1 cellular context compared by ENCODE assay signal in the genomic region with DNA sequence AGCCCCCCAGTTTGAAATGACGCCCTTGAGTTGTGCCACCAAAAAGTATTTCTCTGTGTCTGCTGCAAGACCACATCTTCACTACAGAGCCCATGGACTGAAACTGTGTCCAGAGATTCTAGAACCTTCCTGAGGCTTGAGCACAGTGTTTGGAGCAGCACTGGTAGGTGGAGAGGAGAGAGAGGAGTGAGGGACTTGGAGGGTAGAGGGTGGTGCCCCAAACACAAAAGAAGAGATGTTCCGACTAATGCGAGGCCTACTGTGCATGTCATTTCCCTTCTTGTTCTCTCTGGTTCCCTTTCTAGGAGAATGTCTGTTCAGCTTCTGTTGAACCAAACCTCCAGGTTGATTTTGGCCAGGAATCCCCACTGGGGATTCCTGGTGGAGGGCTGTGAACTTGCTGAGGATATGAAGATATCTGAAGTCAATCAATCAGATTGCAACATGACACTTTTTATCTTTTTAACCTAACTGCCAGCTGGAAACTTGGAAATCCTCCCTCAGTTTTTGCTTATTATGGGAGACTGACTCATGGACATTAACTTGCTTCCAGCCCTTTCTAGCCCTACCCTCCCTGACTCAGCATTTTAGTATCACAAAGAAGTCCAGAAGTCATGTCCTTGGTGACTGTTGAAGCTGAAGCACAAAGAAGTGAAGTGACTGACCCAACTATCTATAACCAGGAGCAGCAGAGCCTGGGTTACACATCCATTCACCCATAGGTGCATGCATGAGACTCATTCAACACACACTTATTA.
A peak's percentile ranks its signal among the peaks of the same experiment; 100 is the strongest.
TF ChIP-seq lines count a peak whose summit lies in the region.

No MANE protein-coding gene starts in this region.

TF ChIP-seq in K562, 482 proteins besides CTCF, POLR2A, EP300 and RAD21 (continued from another document and continues in another):
- TF ChIP-seq HDGF (IDR thresholded peaks at IDR 0.05): no peak
- TF ChIP-seq, protein P1, sequence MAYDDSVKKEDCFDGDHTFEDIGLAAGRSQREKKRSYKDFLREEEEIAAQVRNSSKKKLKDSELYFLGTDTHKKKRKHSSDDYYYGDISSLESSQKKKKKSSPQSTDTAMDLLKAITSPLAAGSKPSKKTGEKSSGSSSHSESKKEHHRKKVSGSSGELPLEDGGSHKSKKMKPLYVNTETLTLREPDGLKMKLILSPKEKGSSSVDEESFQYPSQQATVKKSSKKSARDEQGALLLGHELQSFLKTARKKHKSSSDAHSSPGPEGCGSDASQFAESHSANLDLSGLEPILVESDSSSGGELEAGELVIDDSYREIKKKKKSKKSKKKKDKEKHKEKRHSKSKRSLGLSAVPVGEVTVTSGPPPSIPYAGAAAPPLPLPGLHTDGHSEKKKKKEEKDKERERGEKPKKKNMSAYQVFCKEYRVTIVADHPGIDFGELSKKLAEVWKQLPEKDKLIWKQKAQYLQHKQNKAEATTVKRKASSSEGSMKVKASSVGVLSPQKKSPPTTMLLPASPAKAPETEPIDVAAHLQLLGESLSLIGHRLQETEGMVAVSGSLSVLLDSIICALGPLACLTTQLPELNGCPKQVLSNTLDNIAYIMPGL (CRISPR knock-in tag; IDR thresholded peaks at IDR 0.05): no peak
- no peak for TF ChIP-seq HMGN3 (IDR thresholded peaks at IDR 0.05; ENCODE audit: borderline replicate concordance, extremely low read depth, insufficient read length, low read depth, low read length)
- no peak for TF ChIP-seq ZNF3 (CRISPR knock-in tag; IDR thresholded peaks at IDR 0.05)
- no peak for TF ChIP-seq FOXK2 (conservative IDR thresholded peaks at IDR 0.05 in 1 of 2, IDR thresholded peaks at IDR 0.05 in 1 of 2; ENCODE audit: low read depth in 2 of 2)
- TF ChIP-seq, protein P2, sequence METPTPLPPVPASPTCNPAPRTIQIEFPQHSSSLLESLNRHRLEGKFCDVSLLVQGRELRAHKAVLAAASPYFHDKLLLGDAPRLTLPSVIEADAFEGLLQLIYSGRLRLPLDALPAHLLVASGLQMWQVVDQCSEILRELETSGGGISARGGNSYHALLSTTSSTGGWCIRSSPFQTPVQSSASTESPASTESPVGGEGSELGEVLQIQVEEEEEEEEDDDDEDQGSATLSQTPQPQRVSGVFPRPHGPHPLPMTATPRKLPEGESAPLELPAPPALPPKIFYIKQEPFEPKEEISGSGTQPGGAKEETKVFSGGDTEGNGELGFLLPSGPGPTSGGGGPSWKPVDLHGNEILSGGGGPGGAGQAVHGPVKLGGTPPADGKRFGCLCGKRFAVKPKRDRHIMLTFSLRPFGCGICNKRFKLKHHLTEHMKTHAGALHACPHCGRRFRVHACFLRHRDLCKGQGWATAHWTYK (CRISPR knock-in tag; IDR thresholded peaks at IDR 0.05): no peak
- no peak for TF ChIP-seq ERF (CRISPR knock-in tag; IDR thresholded peaks at IDR 0.05)
- TF ChIP-seq TAL1 (IDR thresholded peaks at IDR 0.05): no peak
- no peak for TF ChIP-seq ZBTB1 (CRISPR knock-in tag; IDR thresholded peaks at IDR 0.05; ENCODE audit: borderline replicate concordance, low read depth)
- peak; percentile 64; the same call in 1 of the 2 replicates for TF ChIP-seq TEAD4 (IDR thresholded peaks at IDR 0.05; ENCODE audit: low read length)
- TF ChIP-seq TEAD4 (CRISPR knock-in tag; IDR thresholded peaks at IDR 0.05; ENCODE audit: borderline replicate concordance): no peak
- no peak for TF ChIP-seq HNRNPUL1 (IDR thresholded peaks at IDR 0.05; ENCODE audit: low read length)
- no peak for TF ChIP-seq NEUROD1 (IDR thresholded peaks at IDR 0.05; ENCODE audit: borderline replicate concordance, low read depth, low read length, partially characterized antibody)
- no peak for TF ChIP-seq SMAD2 (IDR thresholded peaks at IDR 0.05; ENCODE audit: low read depth, low read length)
- peak; percentile 89 for TF ChIP-seq ARID1B (IDR thresholded peaks at IDR 0.05)
- TF ChIP-seq POLR3G (IDR thresholded peaks at IDR 0.05; ENCODE audit: extremely low read depth, insufficient read length, insufficient replicate concordance): no peak
- TF ChIP-seq, protein P3, sequence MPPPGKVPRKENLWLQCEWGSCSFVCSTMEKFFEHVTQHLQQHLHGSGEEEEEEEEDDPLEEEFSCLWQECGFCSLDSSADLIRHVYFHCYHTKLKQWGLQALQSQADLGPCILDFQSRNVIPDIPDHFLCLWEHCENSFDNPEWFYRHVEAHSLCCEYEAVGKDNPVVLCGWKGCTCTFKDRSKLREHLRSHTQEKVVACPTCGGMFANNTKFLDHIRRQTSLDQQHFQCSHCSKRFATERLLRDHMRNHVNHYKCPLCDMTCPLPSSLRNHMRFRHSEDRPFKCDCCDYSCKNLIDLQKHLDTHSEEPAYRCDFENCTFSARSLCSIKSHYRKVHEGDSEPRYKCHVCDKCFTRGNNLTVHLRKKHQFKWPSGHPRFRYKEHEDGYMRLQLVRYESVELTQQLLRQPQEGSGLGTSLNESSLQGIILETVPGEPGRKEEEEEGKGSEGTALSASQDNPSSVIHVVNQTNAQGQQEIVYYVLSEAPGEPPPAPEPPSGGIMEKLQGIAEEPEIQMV (tag; conservative IDR thresholded peaks at IDR 0.05; ENCODE audit: low read depth): 0 out of 2 replicates have a peak, but pooled peaks have one; percentile 8
- no peak for TF ChIP-seq HMG20B (CRISPR knock-in tag; IDR thresholded peaks at IDR 0.05)
- TF ChIP-seq, protein P4, sequence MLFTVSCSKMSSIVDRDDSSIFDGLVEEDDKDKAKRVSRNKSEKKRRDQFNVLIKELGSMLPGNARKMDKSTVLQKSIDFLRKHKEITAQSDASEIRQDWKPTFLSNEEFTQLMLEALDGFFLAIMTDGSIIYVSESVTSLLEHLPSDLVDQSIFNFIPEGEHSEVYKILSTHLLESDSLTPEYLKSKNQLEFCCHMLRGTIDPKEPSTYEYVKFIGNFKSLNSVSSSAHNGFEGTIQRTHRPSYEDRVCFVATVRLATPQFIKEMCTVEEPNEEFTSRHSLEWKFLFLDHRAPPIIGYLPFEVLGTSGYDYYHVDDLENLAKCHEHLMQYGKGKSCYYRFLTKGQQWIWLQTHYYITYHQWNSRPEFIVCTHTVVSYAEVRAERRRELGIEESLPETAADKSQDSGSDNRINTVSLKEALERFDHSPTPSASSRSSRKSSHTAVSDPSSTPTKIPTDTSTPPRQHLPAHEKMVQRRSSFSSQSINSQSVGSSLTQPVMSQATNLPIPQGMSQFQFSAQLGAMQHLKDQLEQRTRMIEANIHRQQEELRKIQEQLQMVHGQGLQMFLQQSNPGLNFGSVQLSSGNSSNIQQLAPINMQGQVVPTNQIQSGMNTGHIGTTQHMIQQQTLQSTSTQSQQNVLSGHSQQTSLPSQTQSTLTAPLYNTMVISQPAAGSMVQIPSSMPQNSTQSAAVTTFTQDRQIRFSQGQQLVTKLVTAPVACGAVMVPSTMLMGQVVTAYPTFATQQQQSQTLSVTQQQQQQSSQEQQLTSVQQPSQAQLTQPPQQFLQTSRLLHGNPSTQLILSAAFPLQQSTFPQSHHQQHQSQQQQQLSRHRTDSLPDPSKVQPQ (CRISPR knock-in tag; IDR thresholded peaks at IDR 0.05; ENCODE audit: borderline replicate concordance): no peak
- TF ChIP-seq, protein P5, sequence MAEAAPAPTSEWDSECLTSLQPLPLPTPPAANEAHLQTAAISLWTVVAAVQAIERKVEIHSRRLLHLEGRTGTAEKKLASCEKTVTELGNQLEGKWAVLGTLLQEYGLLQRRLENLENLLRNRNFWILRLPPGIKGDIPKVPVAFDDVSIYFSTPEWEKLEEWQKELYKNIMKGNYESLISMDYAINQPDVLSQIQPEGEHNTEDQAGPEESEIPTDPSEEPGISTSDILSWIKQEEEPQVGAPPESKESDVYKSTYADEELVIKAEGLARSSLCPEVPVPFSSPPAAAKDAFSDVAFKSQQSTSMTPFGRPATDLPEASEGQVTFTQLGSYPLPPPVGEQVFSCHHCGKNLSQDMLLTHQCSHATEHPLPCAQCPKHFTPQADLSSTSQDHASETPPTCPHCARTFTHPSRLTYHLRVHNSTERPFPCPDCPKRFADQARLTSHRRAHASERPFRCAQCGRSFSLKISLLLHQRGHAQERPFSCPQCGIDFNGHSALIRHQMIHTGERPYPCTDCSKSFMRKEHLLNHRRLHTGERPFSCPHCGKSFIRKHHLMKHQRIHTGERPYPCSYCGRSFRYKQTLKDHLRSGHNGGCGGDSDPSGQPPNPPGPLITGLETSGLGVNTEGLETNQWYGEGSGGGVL (CRISPR knock-in tag; IDR thresholded peaks at IDR 0.05): no peak
- TF ChIP-seq ZNF561 (CRISPR knock-in tag; conservative IDR thresholded peaks at IDR 0.05): no peak
- TF ChIP-seq, protein P6, sequence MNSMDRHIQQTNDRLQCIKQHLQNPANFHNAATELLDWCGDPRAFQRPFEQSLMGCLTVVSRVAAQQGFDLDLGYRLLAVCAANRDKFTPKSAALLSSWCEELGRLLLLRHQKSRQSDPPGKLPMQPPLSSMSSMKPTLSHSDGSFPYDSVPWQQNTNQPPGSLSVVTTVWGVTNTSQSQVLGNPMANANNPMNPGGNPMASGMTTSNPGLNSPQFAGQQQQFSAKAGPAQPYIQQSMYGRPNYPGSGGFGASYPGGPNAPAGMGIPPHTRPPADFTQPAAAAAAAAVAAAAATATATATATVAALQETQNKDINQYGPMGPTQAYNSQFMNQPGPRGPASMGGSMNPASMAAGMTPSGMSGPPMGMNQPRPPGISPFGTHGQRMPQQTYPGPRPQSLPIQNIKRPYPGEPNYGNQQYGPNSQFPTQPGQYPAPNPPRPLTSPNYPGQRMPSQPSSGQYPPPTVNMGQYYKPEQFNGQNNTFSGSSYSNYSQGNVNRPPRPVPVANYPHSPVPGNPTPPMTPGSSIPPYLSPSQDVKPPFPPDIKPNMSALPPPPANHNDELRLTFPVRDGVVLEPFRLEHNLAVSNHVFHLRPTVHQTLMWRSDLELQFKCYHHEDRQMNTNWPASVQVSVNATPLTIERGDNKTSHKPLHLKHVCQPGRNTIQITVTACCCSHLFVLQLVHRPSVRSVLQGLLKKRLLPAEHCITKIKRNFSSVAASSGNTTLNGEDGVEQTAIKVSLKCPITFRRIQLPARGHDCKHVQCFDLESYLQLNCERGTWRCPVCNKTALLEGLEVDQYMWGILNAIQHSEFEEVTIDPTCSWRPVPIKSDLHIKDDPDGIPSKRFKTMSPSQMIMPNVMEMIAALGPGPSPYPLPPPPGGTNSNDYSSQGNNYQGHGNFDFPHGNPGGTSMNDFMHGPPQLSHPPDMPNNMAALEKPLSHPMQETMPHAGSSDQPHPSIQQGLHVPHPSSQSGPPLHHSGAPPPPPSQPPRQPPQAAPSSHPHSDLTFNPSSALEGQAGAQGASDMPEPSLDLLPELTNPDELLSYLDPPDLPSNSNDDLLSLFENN (IDR thresholded peaks at IDR 0.05; ENCODE audit: low read depth in 2 of 2, low read length in 2 of 2): no peak
- no peak for TF ChIP-seq BRD9 (IDR thresholded peaks at IDR 0.05; ENCODE audit: low read depth, partially characterized antibody)
- TF ChIP-seq CBFB (CRISPR knock-in tag; IDR thresholded peaks at IDR 0.05): no peak
- TF ChIP-seq ZNF134 (CRISPR knock-in tag; conservative IDR thresholded peaks at IDR 0.05): no peak
- no peak for TF ChIP-seq CREM (IDR thresholded peaks at IDR 0.05; ENCODE audit: low read depth)
- TF ChIP-seq, protein P7, sequence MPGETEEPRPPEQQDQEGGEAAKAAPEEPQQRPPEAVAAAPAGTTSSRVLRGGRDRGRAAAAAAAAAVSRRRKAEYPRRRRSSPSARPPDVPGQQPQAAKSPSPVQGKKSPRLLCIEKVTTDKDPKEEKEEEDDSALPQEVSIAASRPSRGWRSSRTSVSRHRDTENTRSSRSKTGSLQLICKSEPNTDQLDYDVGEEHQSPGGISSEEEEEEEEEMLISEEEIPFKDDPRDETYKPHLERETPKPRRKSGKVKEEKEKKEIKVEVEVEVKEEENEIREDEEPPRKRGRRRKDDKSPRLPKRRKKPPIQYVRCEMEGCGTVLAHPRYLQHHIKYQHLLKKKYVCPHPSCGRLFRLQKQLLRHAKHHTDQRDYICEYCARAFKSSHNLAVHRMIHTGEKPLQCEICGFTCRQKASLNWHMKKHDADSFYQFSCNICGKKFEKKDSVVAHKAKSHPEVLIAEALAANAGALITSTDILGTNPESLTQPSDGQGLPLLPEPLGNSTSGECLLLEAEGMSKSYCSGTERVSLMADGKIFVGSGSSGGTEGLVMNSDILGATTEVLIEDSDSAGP (CRISPR knock-in tag; IDR thresholded peaks at IDR 0.05): no peak
- 0 out of 2 replicates have a peak, but pooled peaks have one; percentile 33 for TF ChIP-seq LCOR (CRISPR knock-in tag; IDR thresholded peaks at IDR 0.05)
- TF ChIP-seq CHD1 (IDR thresholded peaks at IDR 0.05; ENCODE audit: low read length): no peak
- TF ChIP-seq STAG1 (CRISPR knock-in tag; IDR thresholded peaks at IDR 0.05; ENCODE audit: borderline replicate concordance): no peak
- no peak for TF ChIP-seq IRF2 (CRISPR knock-in tag; IDR thresholded peaks at IDR 0.05)
- TF ChIP-seq ZZZ3 (IDR thresholded peaks at IDR 0.05): no peak
- no peak for TF ChIP-seq PML (IDR thresholded peaks at IDR 0.05; ENCODE audit: low read length)
- TF ChIP-seq HIVEP1 (CRISPR knock-in tag; IDR thresholded peaks at IDR 0.05): no peak
- TF ChIP-seq, protein P8, sequence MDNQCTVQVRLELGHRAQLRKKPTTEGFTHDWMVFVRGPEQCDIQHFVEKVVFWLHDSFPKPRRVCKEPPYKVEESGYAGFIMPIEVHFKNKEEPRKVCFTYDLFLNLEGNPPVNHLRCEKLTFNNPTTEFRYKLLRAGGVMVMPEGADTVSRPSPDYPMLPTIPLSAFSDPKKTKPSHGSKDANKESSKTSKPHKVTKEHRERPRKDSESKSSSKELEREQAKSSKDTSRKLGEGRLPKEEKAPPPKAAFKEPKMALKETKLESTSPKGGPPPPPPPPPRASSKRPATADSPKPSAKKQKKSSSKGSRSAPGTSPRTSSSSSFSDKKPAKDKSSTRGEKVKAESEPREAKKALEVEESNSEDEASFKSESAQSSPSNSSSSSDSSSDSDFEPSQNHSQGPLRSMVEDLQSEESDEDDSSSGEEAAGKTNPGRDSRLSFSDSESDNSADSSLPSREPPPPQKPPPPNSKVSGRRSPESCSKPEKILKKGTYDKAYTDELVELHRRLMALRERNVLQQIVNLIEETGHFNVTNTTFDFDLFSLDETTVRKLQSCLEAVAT (IDR thresholded peaks at IDR 0.05): no peak
- TF ChIP-seq, protein P9, sequence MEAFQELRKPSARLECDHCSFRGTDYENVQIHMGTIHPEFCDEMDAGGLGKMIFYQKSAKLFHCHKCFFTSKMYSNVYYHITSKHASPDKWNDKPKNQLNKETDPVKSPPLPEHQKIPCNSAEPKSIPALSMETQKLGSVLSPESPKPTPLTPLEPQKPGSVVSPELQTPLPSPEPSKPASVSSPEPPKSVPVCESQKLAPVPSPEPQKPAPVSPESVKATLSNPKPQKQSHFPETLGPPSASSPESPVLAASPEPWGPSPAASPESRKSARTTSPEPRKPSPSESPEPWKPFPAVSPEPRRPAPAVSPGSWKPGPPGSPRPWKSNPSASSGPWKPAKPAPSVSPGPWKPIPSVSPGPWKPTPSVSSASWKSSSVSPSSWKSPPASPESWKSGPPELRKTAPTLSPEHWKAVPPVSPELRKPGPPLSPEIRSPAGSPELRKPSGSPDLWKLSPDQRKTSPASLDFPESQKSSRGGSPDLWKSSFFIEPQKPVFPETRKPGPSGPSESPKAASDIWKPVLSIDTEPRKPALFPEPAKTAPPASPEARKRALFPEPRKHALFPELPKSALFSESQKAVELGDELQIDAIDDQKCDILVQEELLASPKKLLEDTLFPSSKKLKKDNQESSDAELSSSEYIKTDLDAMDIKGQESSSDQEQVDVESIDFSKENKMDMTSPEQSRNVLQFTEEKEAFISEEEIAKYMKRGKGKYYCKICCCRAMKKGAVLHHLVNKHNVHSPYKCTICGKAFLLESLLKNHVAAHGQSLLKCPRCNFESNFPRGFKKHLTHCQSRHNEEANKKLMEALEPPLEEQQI (IDR thresholded peaks at IDR 0.05): peak; percentile 44; the same call in 1 of the 2 replicates
- TF ChIP-seq TEAD1 (CRISPR knock-in tag; IDR thresholded peaks at IDR 0.05): no peak
